In genomic region chr5:1101991-1102713, GRCh38 we compare ENCODE assay signal across 10 cellular contexts. TPM values are rescaled to one million over a fixed set of nuclear protein-coding genes. Genes with fewer than 3 reads are reported as not detected.
DNase-seq lines count a peak whose midpoint lies in the region; ATAC-seq, FAIRE-seq and TF ChIP-seq lines count a peak whose summit lies in the region.
"Had no signal": no experiment of that assay in that cellular context is flagged by ENCODE, and none has a peak within 500 bp of the region (broad histone marks: within the 10 kb centered on the region; RNA-seq: fewer than 3 reads in every experiment).

No MANE protein-coding gene starts in this region.

- H3K9ac ChIP-seq in endothelial cell of umbilical vein (replicated peaks; ENCODE audit: extremely low read depth, insufficient read depth, low read length), result no peak overlapping the region
- peak overlapping the region; percentile 10 for H3K9ac ChIP-seq in mesendoderm (ENCODE audit: low read length)

- no peak overlapping the region for H3K4me2 ChIP-seq in endothelial cell of umbilical vein (ENCODE audit: insufficient read depth, low read length)
- no peak overlapping the region for H3K4me2 ChIP-seq in mesendoderm (ENCODE audit: low read length)

- intact Hi-C loops in endothelial cell of umbilical vein (cut with micrococcal nuclease), result no loop called here

- POLR2A ChIA-PET in activated CD4-positive, alpha-beta T cell treated with anti-CD3 and anti-CD28 coated beads, Interleukin-2, amount 10 ng/mL, durations not matched to agents 7 days and 5 days (lab: Charles Lee), result no interaction called here
- POLR2A ChIA-PET in endothelial cell of umbilical vein (lab: Charles Lee), result no interaction called here

- no peak overlapping the region for H2AFZ ChIP-seq in endothelial cell of umbilical vein (ENCODE audit: low read depth, low read length)

- CTCF ChIA-PET in activated CD4-positive, alpha-beta T cell treated with anti-CD3 and anti-CD28 coated beads, Interleukin-2, amount 10 ng/mL, durations not matched to agents 7 days and 5 days (lab: Charles Lee), result no interaction called here
- CTCF ChIA-PET in endothelial cell of umbilical vein (lab: Charles Lee), result no interaction called here

- H3K9me3 ChIP-seq in endothelial cell of umbilical vein (replicated peaks; ENCODE audit: control insufficient read depth, insufficient read depth, low read length), result no peaks in the 10 kb centered on the region
- no peaks in the 10 kb centered on the region for H3K9me3 ChIP-seq in upper lobe of left lung

- no peak overlapping the region for H2AK5ac ChIP-seq in mesendoderm (ENCODE audit: low read length)

- BruUV-seq in endothelial cell of umbilical vein (replicated peaks; lab: Mats Ljungman, UMichigan), result no TSS peak

- H3K27ac Mint-ChIP-seq in activated CD4-positive, alpha-beta T cell treated with anti-CD3 and anti-CD28 coated beads, Interleukin-2, amount 10 ng/mL, durations not matched to agents 7 days and 5 days, result peak overlapping the region; percentile 66
- H3K27ac Mint-ChIP-seq: activated naive CD8-positive, alpha-beta T cell treated with anti-CD3 and anti-CD28 coated beads, Interleukin-2, amount 10 ng/mL, durations not matched to agents 7 days and 5 days had no signal

- no peak overlapping the region for H2BK5ac ChIP-seq in mesendoderm (ENCODE audit: low read length)

- TF ChIP-seq POLR2A in endothelial cell of umbilical vein (IDR thresholded peaks at IDR 0.05; ENCODE audit: low read depth, low read length) (no peak), upper lobe of left lung (IDR thresholded peaks at IDR 0.05) (no peak)

- H3K27ac ChIP-seq in endothelial cell of umbilical vein (ENCODE audit: insufficient read depth, low read depth, low read length), result no peak overlapping the region
- peak overlapping the region; percentile 47 for H3K27ac ChIP-seq in mesendoderm (ENCODE audit: low read depth, low read length)
- H3K27ac ChIP-seq in upper lobe of left lung, result peak overlapping the region in 3 of 4 donors; percentile 21 to 50 (median 26)

- no peak overlapping the region for H3K4me3 Mint-ChIP-seq in activated CD4-positive, alpha-beta T cell treated with anti-CD3 and anti-CD28 coated beads, Interleukin-2, amount 10 ng/mL, durations not matched to agents 7 days and 5 days
- H3K4me3 Mint-ChIP-seq: activated naive CD8-positive, alpha-beta T cell treated with anti-CD3 and anti-CD28 coated beads, Interleukin-2, amount 10 ng/mL, durations not matched to agents 7 days and 5 days had no signal

- peak overlapping the region; percentile 68 for H3K56ac ChIP-seq in mesendoderm (ENCODE audit: low read length)

- H4K20me1 ChIP-seq in endothelial cell of umbilical vein (replicated peaks; ENCODE audit: control insufficient read depth, extremely low read depth, insufficient read depth, low read length), result no peaks in the 10 kb centered on the region

- H3K4me3 ChIP-seq in endothelial cell of umbilical vein (replicated peaks in 1 of 3; ENCODE audit: insufficient read depth in 1 of 3, low read depth in 1 of 3, low read length in 3 of 3), result no peak overlapping the region
- no peak overlapping the region for H3K4me3 ChIP-seq in mesendoderm (ENCODE audit: low read length)
- H3K4me3 ChIP-seq in upper lobe of left lung, result peak overlapping the region in 1 of 4 donors; percentile 12

- peak overlapping the region; percentile 11 for H3K18ac ChIP-seq in mesendoderm (ENCODE audit: low read length)

- H3K27me3 ChIP-seq in endothelial cell of umbilical vein (ENCODE audit: control insufficient read depth in 2 of 2, insufficient read depth in 2 of 2, low read length in 2 of 2), result no peaks in the 10 kb centered on the region
- H3K27me3 ChIP-seq in mesendoderm (ENCODE audit: insufficient read depth, low read length, poor library complexity), result no peaks in the 10 kb centered on the region
- no peaks in the 10 kb centered on the region for H3K27me3 ChIP-seq in upper lobe of left lung

- TF ChIP-seq EP300 in upper lobe of left lung (IDR thresholded peaks at IDR 0.05), result no peak

- H3K4me1 ChIP-seq in endothelial cell of umbilical vein (ENCODE audit: control insufficient read depth, extremely low read depth, insufficient read depth, low read length) (peaks cover 5% of the 10 kb centered on the region), mesendoderm (ENCODE audit: control insufficient read depth, low read depth, low read length) (peaks cover 2% of the 10 kb centered on the region), upper lobe of left lung (peaks cover 47 to 72% (median 53%) of the 10 kb centered on the region in 4 donors)

- H3K9me3 Mint-ChIP-seq in activated CD4-positive, alpha-beta T cell treated with anti-CD3 and anti-CD28 coated beads, Interleukin-2, amount 10 ng/mL, durations not matched to agents 7 days and 5 days, result no peaks in the 10 kb centered on the region
- H3K9me3 Mint-ChIP-seq: activated naive CD8-positive, alpha-beta T cell treated with anti-CD3 and anti-CD28 coated beads, Interleukin-2, amount 10 ng/mL, durations not matched to agents 7 days and 5 days had no signal

- H3K36me3 ChIP-seq in endothelial cell of umbilical vein (ENCODE audit: control insufficient read depth in 2 of 2, extremely low read depth in 1 of 2, insufficient read depth in 2 of 2, low read length in 2 of 2), result no peaks in the 10 kb centered on the region
- H3K36me3 ChIP-seq in mesendoderm (ENCODE audit: control insufficient read depth, insufficient read depth, low read length), result no peaks in the 10 kb centered on the region
- no peaks in the 10 kb centered on the region for H3K36me3 ChIP-seq in upper lobe of left lung

- no peaks in the 10 kb centered on the region for H3K9me1 ChIP-seq in endothelial cell of umbilical vein (replicated peaks; ENCODE audit: control insufficient read depth, extremely low read depth, insufficient read depth, low read length)

- no peak overlapping the region for H2BK15ac ChIP-seq in mesendoderm (replicated peaks; ENCODE audit: low read depth)

- no peak overlapping the region for H4K5ac ChIP-seq in mesendoderm (ENCODE audit: low read length)

- peak; percentile 55 for FAIRE-seq in endothelial cell of umbilical vein (lab: Jason Lieb, UNC)

- no peak for DNase-seq in activated CD4-positive, alpha-beta T cell treated with anti-CD3 and anti-CD28 coated beads, Interleukin-2, amount 10 ng/mL, durations not matched to agents 7 days and 5 days
- DNase-seq in activated CD4-positive, alpha-beta T cell treated with anti-CD3 and anti-CD28 coated beads for 4 hours, result no peak
- DNase-seq in endothelial cell of umbilical vein (ENCODE audit: low read depth, low spot score), result peak; percentile 18
- DNase-seq in mesendoderm, result peak; percentile 94
- DNase-seq in upper lobe of left lung, result peak; percentile 42 to 71
- DNase-seq in Kasumi-1 (lab: John Stamatoyannopoulos, UW), result no peak
- DNase-seq in activated CD4-positive, CD25-positive, alpha-beta regulatory T cell treated with anti-CD3 and anti-CD28 coated beads, Interleukin-2, amount 50 U/mL, for 72 hours, result no peak
- DNase-seq: activated naive CD8-positive, alpha-beta T cell treated with anti-CD3 and anti-CD28 coated beads, Interleukin-2, amount 10 ng/mL, durations not matched to agents 7 days and 5 days; head of caudate nucleus had no signal

- H3K27me3 Mint-ChIP-seq in activated CD4-positive, alpha-beta T cell treated with anti-CD3 and anti-CD28 coated beads, Interleukin-2, amount 10 ng/mL, durations not matched to agents 7 days and 5 days, result no peaks in the 10 kb centered on the region
- H3K27me3 Mint-ChIP-seq: activated naive CD8-positive, alpha-beta T cell treated with anti-CD3 and anti-CD28 coated beads, Interleukin-2, amount 10 ng/mL, durations not matched to agents 7 days and 5 days had no signal

- peaks cover 4% of the 10 kb centered on the region for H3K79me2 ChIP-seq in endothelial cell of umbilical vein (ENCODE audit: control insufficient read depth, insufficient read depth, low read length)
- H3K79me2 ChIP-seq in mesendoderm (ENCODE audit: control insufficient read depth, insufficient read depth, low read length), result peaks cover 20% of the 10 kb centered on the region

- no CpG with 5 or more reads among the region's 22 CpGs for WGBS in mesendoderm (ENCODE audit: extremely low coverage, insufficient coverage, low lambda C conversion rate)
- 44 to 66% methylated on average over 12 to 22 of the region's 22 CpGs for WGBS in upper lobe of left lung, 2 donors

- peaks cover 65% of the 10 kb centered on the region for H3K4me1 Mint-ChIP-seq in activated CD4-positive, alpha-beta T cell treated with anti-CD3 and anti-CD28 coated beads, Interleukin-2, amount 10 ng/mL, durations not matched to agents 7 days and 5 days

- peak; percentile 2 to 6 for ATAC-seq in upper lobe of left lung (ENCODE audit: low FRiP score in 2 of 2)
- ATAC-seq in GM21529 (IDR thresholded peaks at IDR 0.05; ENCODE audit: unreplicated experiment), result no peak

- no peak overlapping the region for H2BK120ac ChIP-seq in mesendoderm (ENCODE audit: low read depth, low read length)

- peaks cover 44% of the 10 kb centered on the region for H3K36me3 Mint-ChIP-seq in activated CD4-positive, alpha-beta T cell treated with anti-CD3 and anti-CD28 coated beads, Interleukin-2, amount 10 ng/mL, durations not matched to agents 7 days and 5 days (ENCODE audit: low read depth)

- no peak overlapping the region for H3K23ac ChIP-seq in mesendoderm (ENCODE audit: low read length)

- TF ChIP-seq CTCF in endothelial cell of umbilical vein (IDR thresholded peaks at IDR 0.05; ENCODE audit: extremely low read depth in 1 of 2, insufficient read depth in 1 of 2, low read depth in 1 of 2, low read length in 2 of 2), result no peak
- TF ChIP-seq CTCF in upper lobe of left lung (IDR thresholded peaks at IDR 0.05), result no peak

- dilution Hi-C loops in endothelial cell of umbilical vein (cut with MboI; ENCODE audit: extremely low pct_ligation_motif_present, low sequenced_read_pairs), result no loop called here

- H3K79me1 ChIP-seq in mesendoderm (ENCODE audit: low read length), result peaks cover 15% of the 10 kb centered on the region

- no peak overlapping the region for H3K4ac ChIP-seq in mesendoderm (ENCODE audit: low read depth, low read length)

- H4K8ac ChIP-seq in mesendoderm (ENCODE audit: low read depth, low read length), result no peak overlapping the region

TF ChIP-seq in endothelial cell of umbilical vein, 7 proteins besides CTCF, POLR2A, EP300 and RAD21 (continues in another document):
- no peak for TF ChIP-seq MYC (IDR thresholded peaks at IDR 0.05; ENCODE audit: low read depth, low read length)

RNA-seq across cellular contexts. Expression of gene SLC12A7, which starts 9.7 kb away (rescaled TPM):
- 100 to 1,000 TPM; 102 to 120 TPM for total RNA-seq in activated CD4-positive, alpha-beta T cell treated with anti-CD3 and anti-CD28 coated beads, Interleukin-2, amount 10 ng/mL, durations not matched to agents 7 days and 5 days
- 28.7 and 38.8 TPM in 2 replicates for total RNA-seq in endothelial cell of umbilical vein
- 16.4 and 20.3 TPM in 2 replicates for polyA plus RNA-seq in endothelial cell of umbilical vein
- polyA plus RNA-seq in endothelial cell of umbilical vein (2011; cell fraction: cytosol; rRNA removed), result 10.5 and 12.1 TPM in 2 replicates
- polyA plus RNA-seq in endothelial cell of umbilical vein (2011; cell fraction: nucleus; rRNA removed), result 58.8 and 64.9 TPM in 2 replicates
- polyA plus RNA-seq in endothelial cell of umbilical vein (2012), result 16.8 and 24.4 TPM in 2 replicates
- polyA minus RNA-seq in endothelial cell of umbilical vein, result 23.3 and 25.7 TPM in 2 replicates
- 7.6 TPM for polyA minus RNA-seq in endothelial cell of umbilical vein (2011; cell fraction: cytosol; rRNA and poly(A)+ RNA removed)
- 19.1 and 31.4 TPM in 2 replicates for polyA minus RNA-seq in endothelial cell of umbilical vein (2011; cell fraction: nucleus; rRNA and poly(A)+ RNA removed)
- polyA plus RNA-seq in mesendoderm (2013, experiment 1 of 2), result 8.6 TPM
- 8.4 TPM for polyA plus RNA-seq in mesendoderm (2013, experiment 2 of 2)
- total RNA-seq in upper lobe of left lung, result 100 to 1,000 TPM in 1 of 6 donors, 10 to 100 TPM in 5; 31.3 to 138 (median 48.5) TPM

Comparison
In these comparisons a context has a peak if more than half of its experiments do, and no peak if none do; other contexts are left out.
1. DNase-seq: peak in endothelial cell of umbilical vein (single experiment), mesendoderm (single experiment) and upper lobe of left lung (2 of 2); none in activated CD4-positive, alpha-beta T cell treated with anti-CD3 and anti-CD28 coated beads, Interleukin-2, amount 10 ng/mL, durations not matched to agents 7 days and 5 days (single experiment), activated CD4-positive, alpha-beta T cell treated with anti-CD3 and anti-CD28 coated beads for 4 hours (0 of 2), Kasumi-1 (0 of 2) and activated CD4-positive, CD25-positive, alpha-beta regulatory T cell treated with anti-CD3 and anti-CD28 coated beads, Interleukin-2, amount 50 U/mL, for 72 hours (single experiment).